ENCODE assay signal across 16 cellular contexts in the genomic region with DNA sequence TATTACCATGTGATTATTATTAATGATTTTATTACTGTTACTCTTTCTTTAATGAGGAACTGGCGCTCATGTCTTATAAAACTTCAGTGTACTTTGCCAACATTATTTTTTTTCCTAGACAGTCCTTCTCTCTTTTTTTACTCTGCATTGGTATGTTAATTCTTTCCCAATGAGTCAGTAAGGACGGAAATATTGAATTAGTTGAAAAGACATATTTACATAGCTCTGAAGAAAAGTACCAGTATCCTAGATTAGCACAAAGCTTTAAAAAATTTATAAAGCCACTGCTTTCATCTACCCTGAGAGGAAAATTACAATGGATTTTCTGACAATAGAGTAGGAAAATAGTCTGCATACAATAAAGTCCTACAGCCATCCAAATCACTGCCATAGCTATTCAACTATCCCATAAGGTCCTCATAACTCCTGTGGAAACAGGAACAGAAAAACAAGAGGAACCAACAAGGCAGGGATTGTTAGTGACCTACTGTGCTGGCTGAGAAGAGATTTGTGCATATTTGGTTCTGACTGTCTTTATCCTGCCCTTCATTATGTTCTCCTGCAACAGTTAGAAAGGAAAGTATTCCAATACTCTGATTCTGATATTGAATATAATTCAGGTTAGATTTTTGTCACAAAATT.
A peak's percentile ranks its signal among the peaks of the same experiment; 100 is the strongest.
DNase-seq lines count a peak whose midpoint lies in the region; ATAC-seq, FAIRE-seq and TF ChIP-seq lines count a peak whose summit lies in the region.
"Had no signal": no experiment of that assay in that cellular context is flagged by ENCODE, and none has a peak within 500 bp of the region (broad histone marks: within the 10 kb centered on the region; RNA-seq: fewer than 3 reads in every experiment).

No MANE protein-coding gene starts in this region.

- H3K36me3 ChIP-seq in ACC112 (ENCODE audit: insufficient read depth, low read length) (no peaks in the 10 kb centered on the region), keratinocyte (ENCODE audit: control insufficient read depth in 2 of 2, extremely low read depth in 1 of 2, insufficient read depth in 2 of 2, low read length in 2 of 2) (no peaks in the 10 kb centered on the region), BE2C (no peaks in the 10 kb centered on the region)

- H3K79me2 ChIP-seq in ACC112 (ENCODE audit: control insufficient read depth, insufficient read depth, low read length, unreplicated experiment): no peaks in the 10 kb centered on the region
- H3K79me2 ChIP-seq in keratinocyte (ENCODE audit: control insufficient read depth, insufficient read depth, low read length): no peaks in the 10 kb centered on the region

- H3K27me3 ChIP-seq in ACC112 (ENCODE audit: insufficient read depth, low read length): no peaks in the 10 kb centered on the region
- no peaks in the 10 kb centered on the region for H3K27me3 ChIP-seq in keratinocyte (ENCODE audit: control insufficient read depth, extremely low read depth, insufficient read depth, low read length)
- no peaks in the 10 kb centered on the region; the same call in 1 of the 2 replicates for H3K27me3 ChIP-seq in BE2C
- H3K27me3 ChIP-seq: testis had no signal

- TF ChIP-seq CTCF in cardiac fibroblast (IDR thresholded peaks at IDR 0.05; ENCODE audit: low read depth, low read length) (no peak), keratinocyte (optimal IDR thresholded peaks at IDR 0.05 in 1 of 3, IDR thresholded peaks at IDR 0.05 in 1 of 3, conservative IDR thresholded peaks at IDR 0.05 in 1 of 3; ENCODE audit: extremely low read depth in 1 of 3, insufficient read depth in 2 of 3, low read length in 3 of 3) (no peak), BE2C (IDR thresholded peaks at IDR 0.05; ENCODE audit: low read depth, low read length) (no peak)

- H4K20me1 ChIP-seq in keratinocyte (ENCODE audit: control insufficient read depth, extremely low read depth, insufficient read depth, low read length): no peaks in the 10 kb centered on the region

- H3K9ac ChIP-seq in keratinocyte (ENCODE audit: control insufficient read depth, extremely low read depth, insufficient read depth, low read length): no peak overlapping the region

- peak overlapping the region; percentile 49 for H3K4me2 ChIP-seq in keratinocyte (ENCODE audit: control insufficient read depth, extremely low read depth, insufficient read depth, low read depth, low read length)

- dilution Hi-C loops in keratinocyte (cut with MboI; ENCODE audit: extremely low pct_ligation_motif_present, low sequenced_read_pairs): no loop called here

- H3K9me1 ChIP-seq in keratinocyte (ENCODE audit: control insufficient read depth, extremely low read depth, insufficient read depth, low read length): no peaks in the 10 kb centered on the region

- no peak overlapping the region for H2AFZ ChIP-seq in ACC112 (ENCODE audit: low read length, unreplicated experiment)
- H2AFZ ChIP-seq in keratinocyte (ENCODE audit: control insufficient read depth, low read length): peak overlapping the region; percentile 8

- peak overlapping the region; percentile 28; the same call in 1 of the 2 replicates for H3K4me3 ChIP-seq in ACC112 (ENCODE audit: low read depth, low read length)
- H3K4me3 ChIP-seq in cardiac fibroblast (replicated peaks in 1 of 2; ENCODE audit: low read depth in 2 of 2, low read length in 2 of 2): no peak overlapping the region
- H3K4me3 ChIP-seq in keratinocyte (ENCODE audit: control insufficient read depth in 2 of 3, extremely low read depth in 1 of 3, insufficient read depth in 2 of 3, low read depth in 1 of 3, low read length in 3 of 3): no peak overlapping the region
- H3K4me3 ChIP-seq in BE2C (ENCODE audit: low read depth, low read length): no peak overlapping the region
- H3K4me3 ChIP-seq: testis had no signal

- peak overlapping the region; percentile 93 for H3K27ac ChIP-seq in ACC112 (ENCODE audit: low read depth, low read length)
- no peak overlapping the region for H3K27ac ChIP-seq in keratinocyte (ENCODE audit: control insufficient read depth, insufficient read depth, low read length)
- H3K27ac ChIP-seq: testis had no signal

- H3K9me3 ChIP-seq in keratinocyte (ENCODE audit: control insufficient read depth, low read depth, low read length) (peaks cover 9% of the 10 kb centered on the region), BE2C (no peaks in the 10 kb centered on the region)
- H3K9me3 ChIP-seq: testis had no signal

- FAIRE-seq in keratinocyte (lab: Jason Lieb, UNC): no peak

- DNase-seq in HS-5 (ENCODE audit: low read depth): peak; percentile 60
- DNase-seq in cardiac fibroblast (ENCODE audit: low read depth in 2 of 2): peak; percentile 78 to 84
- no peak for DNase-seq in keratinocyte (ENCODE audit: low read depth, low spot score)
- no peak for DNase-seq in NCI-H2227 treated with DMSO at 0.1 percent for 48 hours (lab: John Stamatoyannopoulos, UW)
- DNase-seq in ACHN: no peak
- DNase-seq in BE2C: no peak
- DNase-seq: activated CD4-positive, alpha-beta T cell treated with anti-CD3 and anti-CD28 coated beads, Interleukin-2, amount 50 U/mL, for 4 hours; AML-193; Karpas-422; NCI-H1930; NCI-H774; SHP77 treated with DMSO at 0.1 percent for 48 hours; testis had no signal

- in situ Hi-C loops in ACHN (cut with HindIII; ENCODE audit: low pct_ligation_motif_present, low pct_unique_long_range_greater_than_20kb, low sequenced_read_pairs): no loop called here

- ATAC-seq in GM21526 (IDR thresholded peaks at IDR 0.05; ENCODE audit: low FRiP score, unreplicated experiment): no peak
- ATAC-seq: activated T-helper 17 cell treated with anti-CD3 and anti-CD28 coated beads, Interleukin-2, amount 50 U/mL, for 72 hours had no signal

- H3K4me1 ChIP-seq in ACC112 (ENCODE audit: control insufficient read depth, insufficient read depth, low read length, unreplicated experiment) (peaks cover 44% of the 10 kb centered on the region), keratinocyte (ENCODE audit: control insufficient read depth, extremely low read depth, insufficient read depth, low read length) (peaks cover 28% of the 10 kb centered on the region), BE2C (no peaks in the 10 kb centered on the region)
- H3K4me1 ChIP-seq: testis had no signal

Comparison
In these comparisons a context has a peak if more than half of its experiments do, and no peak if none do; other contexts are left out.
1. DNase-seq: peak in HS-5 (single experiment) and cardiac fibroblast (2 of 2); none in keratinocyte (single experiment), NCI-H2227 treated with DMSO at 0.1 percent for 48 hours (single experiment), ACHN (single experiment) and BE2C (single experiment).